In genomic region chr4:7191546-7192251, GRCh38 we compare ENCODE assay signal across 1 cellular context.
TF ChIP-seq lines count a peak whose summit lies in the region.

No MANE protein-coding gene starts in this region.

TF ChIP-seq in IMR-90, 13 proteins besides CTCF, POLR2A, EP300 and RAD21 (continued from another document):
- TF ChIP-seq CHD1 (IDR thresholded peaks at IDR 0.05; ENCODE audit: low read depth, low read length) (no peak), BHLHE40 (IDR thresholded peaks at IDR 0.05; ENCODE audit: low read depth, low read length) (no peak), RFX5 (IDR thresholded peaks at IDR 0.05; ENCODE audit: low read depth, low read length) (no peak), CEBPB (IDR thresholded peaks at IDR 0.05; ENCODE audit: low read depth, low read length) (no peak), SMC3 (IDR thresholded peaks at IDR 0.05; ENCODE audit: low read depth, low read length) (no peak), NFE2L2 (IDR thresholded peaks at IDR 0.05; ENCODE audit: low read depth, low read length) (no peak), ELK1 (IDR thresholded peaks at IDR 0.05; ENCODE audit: borderline replicate concordance, low read depth, low read length) (no peak), MAFK (IDR thresholded peaks at IDR 0.05; ENCODE audit: low read depth, low read length) (no peak), RCOR1 (IDR thresholded peaks at IDR 0.05; ENCODE audit: insufficient replicate concordance, low read length) (no peak)
